In the genomic region with DNA sequence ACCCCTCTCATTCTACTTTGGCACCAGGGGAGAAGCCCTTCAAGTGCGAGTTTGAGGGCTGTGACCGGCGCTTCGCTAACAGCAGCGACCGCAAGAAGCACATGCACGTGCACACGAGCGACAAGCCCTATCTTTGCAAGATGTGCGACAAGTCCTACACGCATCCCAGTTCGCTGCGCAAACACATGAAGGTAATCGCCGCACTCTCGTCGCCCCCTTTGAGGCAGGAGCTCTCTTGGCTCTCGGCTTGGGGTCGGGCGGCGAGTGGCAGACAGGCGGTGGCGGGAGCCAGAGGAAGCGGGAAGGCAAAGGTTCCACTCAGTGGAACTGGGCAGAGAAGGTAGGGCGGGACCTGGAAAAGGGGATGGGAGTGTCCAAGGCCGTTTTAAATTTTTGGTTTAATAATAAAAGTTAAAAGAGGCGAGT, we compare ENCODE assay signal across 20 cellular contexts. TPM values are rescaled to one million over a fixed set of nuclear protein-coding genes. Genes with fewer than 3 reads are reported as not detected.
DNase-seq lines count a peak whose midpoint lies in the region; ATAC-seq and TF ChIP-seq lines count a peak whose summit lies in the region.
"Had no signal": no experiment of that assay in that cellular context is flagged by ENCODE, and none has a peak within 500 bp of the region (broad histone marks: within the 10 kb centered on the region; RNA-seq: fewer than 3 reads in every experiment).

No MANE protein-coding gene starts in this region.

- peak overlapping the region; percentile 55 for H3K27ac Mint-ChIP-seq in T-helper 1 cell treated with Interleukin-12 subunit alpha and Interleukin-12 subunit beta and Interleukin-4 antibody, amounts not matched to agents 30 μg/mL and 1 μg/mL, for 36 hours
- H3K27ac Mint-ChIP-seq in endothelial cell (ENCODE audit: unreplicated experiment) (no peak overlapping the region), Caco-2 (ENCODE audit: unreplicated experiment) (no peak overlapping the region)

- H3K9me3 ChIP-seq in MG63 = no peaks in the 10 kb centered on the region
- peaks cover 3% of the 10 kb centered on the region for H3K9me3 ChIP-seq in osteoblast (ENCODE audit: low read depth, low read length)
- no peaks in the 10 kb centered on the region for H3K9me3 ChIP-seq in Caco-2
- H3K9me3 ChIP-seq: adrenal gland, right lobe of liver had no signal

- peaks cover 18% of the 10 kb centered on the region for H3K9me3 Mint-ChIP-seq in T-helper 1 cell treated with Interleukin-12 subunit alpha and Interleukin-12 subunit beta and Interleukin-4 antibody, amounts not matched to agents 30 μg/mL and 1 μg/mL, for 36 hours
- H3K9me3 Mint-ChIP-seq in endothelial cell (ENCODE audit: unreplicated experiment) (no peaks in the 10 kb centered on the region), Caco-2 (ENCODE audit: unreplicated experiment) (peaks cover 9% of the 10 kb centered on the region)

- H3K79me2 ChIP-seq in osteoblast (ENCODE audit: insufficient read depth, low read length) = no peaks in the 10 kb centered on the region

- TF ChIP-seq CTCF in endothelial cell (IDR thresholded peaks at IDR 0.05; ENCODE audit: unreplicated experiment) (no peak), osteoblast (IDR thresholded peaks at IDR 0.05; ENCODE audit: extremely low read depth, low read depth, low read length) (no peak), Caco-2 (IDR thresholded peaks at IDR 0.05; ENCODE audit: insufficient read depth in 1 of 2, low read depth in 1 of 2, low read length in 1 of 2, severe bottlenecking in 1 of 2, unreplicated experiment in 1 of 2) (no peak)

- H3K27me3 ChIP-seq in MG63 (no peaks in the 10 kb centered on the region), osteoblast (ENCODE audit: insufficient read depth, low read length) (peaks cover 93% of the 10 kb centered on the region), Caco-2 (replicated peaks; ENCODE audit: control insufficient read depth, insufficient read depth, low read length) (no peaks in the 10 kb centered on the region)

- no peak overlapping the region for H3K4me3 Mint-ChIP-seq in T-helper 1 cell treated with Interleukin-12 subunit alpha and Interleukin-12 subunit beta and Interleukin-4 antibody, amounts not matched to agents 30 μg/mL and 1 μg/mL, for 36 hours
- H3K4me3 Mint-ChIP-seq in endothelial cell (ENCODE audit: unreplicated experiment) (no peak overlapping the region), Caco-2 (ENCODE audit: unreplicated experiment) (no peak overlapping the region)

- no TSS peak for BruUV-seq in Caco-2 (replicated peaks; lab: Mats Ljungman, UMichigan)

- H3K4me3 ChIP-seq in MG63 = peak overlapping the region; percentile 73
- H3K4me3 ChIP-seq in osteoblast (ENCODE audit: insufficient read depth, low read length) = no peak overlapping the region
- H3K4me3 ChIP-seq in Caco-2 (ENCODE audit: low read depth, low read length) = no peak overlapping the region
- H3K4me3 ChIP-seq: right lobe of liver had no signal

- no peak overlapping the region for H2AFZ ChIP-seq in osteoblast (ENCODE audit: low read length)

- POLR2A ChIA-PET in Caco-2 (lab: Charles Lee) = no interaction called here

- peaks cover 14% of the 10 kb centered on the region for H3K4me1 Mint-ChIP-seq in T-helper 1 cell treated with Interleukin-12 subunit alpha and Interleukin-12 subunit beta and Interleukin-4 antibody, amounts not matched to agents 30 μg/mL and 1 μg/mL, for 36 hours (ENCODE audit: low read depth)
- H3K4me1 Mint-ChIP-seq in endothelial cell (ENCODE audit: unreplicated experiment) = peaks cover 44% of the 10 kb centered on the region
- peaks cover 7% of the 10 kb centered on the region for H3K4me1 Mint-ChIP-seq in Caco-2 (ENCODE audit: low read depth, unreplicated experiment)

- H3K4me1 ChIP-seq in osteoblast (ENCODE audit: insufficient read depth, low read length) (no peaks in the 10 kb centered on the region), Caco-2 (no peaks in the 10 kb centered on the region)

- H4K20me1 ChIP-seq in osteoblast (ENCODE audit: insufficient read depth, low read length) = no peaks in the 10 kb centered on the region

- intact Hi-C loops in Caco-2 (cut with micrococcal nuclease; ENCODE audit: unreplicated experiment) = no loop called here

- no peak overlapping the region for H3K27ac ChIP-seq in osteoblast (ENCODE audit: low read depth, low read length)
- H3K27ac ChIP-seq: 22Rv1, adrenal gland, right lobe of liver, tibial artery had no signal

- CTCF ChIA-PET in Caco-2 (lab: Charles Lee) = no interaction called here

- peaks cover 13% of the 10 kb centered on the region for H3K36me3 Mint-ChIP-seq in T-helper 1 cell treated with Interleukin-12 subunit alpha and Interleukin-12 subunit beta and Interleukin-4 antibody, amounts not matched to agents 30 μg/mL and 1 μg/mL, for 36 hours (ENCODE audit: low read depth)
- H3K36me3 Mint-ChIP-seq in endothelial cell (ENCODE audit: low read depth, unreplicated experiment) (no peaks in the 10 kb centered on the region), Caco-2 (ENCODE audit: insufficient read depth, unreplicated experiment) (peaks cover 6% of the 10 kb centered on the region)

- H3K27me3 Mint-ChIP-seq in T-helper 1 cell treated with Interleukin-12 subunit alpha and Interleukin-12 subunit beta and Interleukin-4 antibody, amounts not matched to agents 30 μg/mL and 1 μg/mL, for 36 hours (ENCODE audit: low read depth) = peaks cover 85% of the 10 kb centered on the region
- peaks cover 52% of the 10 kb centered on the region for H3K27me3 Mint-ChIP-seq in endothelial cell (ENCODE audit: unreplicated experiment)
- H3K27me3 Mint-ChIP-seq in Caco-2 (ENCODE audit: insufficient read depth, unreplicated experiment) = peaks cover 5% of the 10 kb centered on the region

- H3K36me3 ChIP-seq in MG63 = peaks cover 67% of the 10 kb centered on the region
- no peaks in the 10 kb centered on the region for H3K36me3 ChIP-seq in osteoblast (ENCODE audit: insufficient read depth, low read length)
- H3K36me3 ChIP-seq in Caco-2 (ENCODE audit: control insufficient read depth, insufficient read depth, low read length) = no peaks in the 10 kb centered on the region
- H3K36me3 ChIP-seq: adrenal gland, right lobe of liver, tibial artery had no signal

- no peak for ATAC-seq in GM19455 (IDR thresholded peaks at IDR 0.05; ENCODE audit: unreplicated experiment)
- ATAC-seq: PC-3, right lobe of liver had no signal

- H3K4me2 ChIP-seq in osteoblast (ENCODE audit: insufficient read depth, low read length) = no peak overlapping the region

- no peak for DNase-seq in T-helper 1 cell
- DNase-seq in MG63 = peak; percentile 48
- peak; percentile 31 for DNase-seq in endothelial cell (ENCODE audit: low spot score)
- peak; percentile 56 for DNase-seq in osteoblast (ENCODE audit: insufficient read length, low spot score, missing footprints)
- no peak for DNase-seq in Caco-2
- DNase-seq in UCSD-AML1 (lab: John Stamatoyannopoulos, UW; ENCODE audit: unreplicated experiment) = no peak
- DNase-seq: activated CD4-positive, alpha-beta T cell treated with anti-CD3 and anti-CD28 coated beads, Interleukin-2, amount 50 U/mL, for 48 hours; DMS153; NCI-H1092 treated with DMSO at 0.1 percent for 48 hours; PC-3; right lobe of liver; SW 1271; tibial artery had no signal

RNA-seq across cellular contexts. Expression of gene ZIC1, which starts 3.3 kb away (rescaled TPM):
- 24.3 and 31.9 TPM in 2 replicates for total RNA-seq in MG63 (2014; rRNA removed; shearing (Covaris generic); ENCODE audit: low replicate concordance)
- total RNA-seq in endothelial cell (ENCODE audit: unreplicated experiment) = 4.1 TPM
- 2.1 and 3.6 TPM in 2 replicates for total RNA-seq in osteoblast
- not detected in 2 replicates for total RNA-seq in Caco-2 (2022)
- total RNA-seq: HT1080, mesenteric fat pad, NCI-H460, PC-3 had no signal

RNA-seq across cellular contexts. Expression of gene ZIC4, which starts 6.2 kb away (rescaled TPM):
- 1.5 and 2.2 TPM in 2 replicates for total RNA-seq in MG63 (2014; rRNA removed; shearing (Covaris generic); ENCODE audit: low replicate concordance)
- total RNA-seq in endothelial cell (ENCODE audit: unreplicated experiment) = 2.2 TPM
- 0.29 and 0.72 TPM in 2 replicates for total RNA-seq in osteoblast
- not detected in 2 replicates for total RNA-seq in Caco-2 (2022)
- total RNA-seq: adrenal gland, HT1080, mesenteric fat pad, NCI-H460, PC-3 had no signal

Comparison
In these comparisons a context has a peak if more than half of its experiments do, and no peak if none do; other contexts are left out.
1. DNase-seq: peak in MG63 (single experiment), endothelial cell (single experiment) and osteoblast (single experiment); none in T-helper 1 cell (0 of 5), Caco-2 (0 of 2) and UCSD-AML1 (single experiment).